In the genomic region with DNA sequence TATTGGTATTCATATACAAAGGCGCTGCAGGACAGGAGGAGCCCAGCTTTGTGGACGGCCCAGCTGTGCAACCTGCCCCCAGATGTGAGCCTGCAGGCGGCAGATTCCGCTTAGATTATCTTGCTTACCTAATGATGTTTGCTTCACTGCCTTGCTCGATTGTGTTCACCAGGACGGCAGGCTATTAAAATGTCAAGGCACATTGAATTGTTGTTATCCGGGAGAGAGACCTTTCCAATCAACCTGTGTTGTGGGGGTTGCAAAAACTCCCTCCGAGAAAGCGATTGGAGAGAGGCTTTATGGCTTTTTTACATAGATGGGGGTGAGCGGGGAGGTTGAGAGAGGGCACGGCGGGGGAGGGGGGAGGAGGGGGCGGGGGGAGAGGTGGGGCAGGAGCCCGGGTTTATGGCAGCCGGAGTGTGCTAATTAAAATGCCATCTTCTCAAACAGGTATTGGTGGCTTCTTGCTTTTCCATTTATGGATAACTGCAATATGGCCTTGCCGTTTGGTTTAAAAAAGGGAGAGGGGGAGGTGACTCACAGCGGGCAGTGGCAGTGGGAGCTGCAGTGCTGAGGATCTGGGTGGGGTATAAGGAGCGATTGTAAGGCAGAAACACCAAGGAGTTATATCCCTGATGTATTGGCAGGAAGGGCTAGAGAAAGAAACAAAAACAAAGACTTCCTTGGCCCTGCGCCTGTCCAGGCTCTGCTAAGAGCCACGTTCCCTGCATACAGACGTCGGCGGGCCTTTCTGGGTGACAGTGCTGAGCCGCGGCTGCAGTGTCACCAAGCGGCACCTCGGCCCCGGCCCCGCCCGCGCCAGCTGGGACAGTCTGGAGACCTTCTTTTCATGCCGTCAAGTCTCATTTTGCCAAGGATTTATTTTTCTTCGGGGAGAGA, we compare ENCODE assay signal across 8 cellular contexts.
DNase-seq lines count a peak whose midpoint lies in the region; ATAC-seq and TF ChIP-seq lines count a peak whose summit lies in the region.

No MANE protein-coding gene starts in this region.

- peaks cover 25% of the 10 kb centered on the region for H3F3A ChIP-seq in neural progenitor cell (ENCODE audit: low read depth)

- peak overlapping the region; percentile 77 for H3K4me2 ChIP-seq in neural progenitor cell

- peak overlapping the region; percentile 85 for H3K4me3 Mint-ChIP-seq in activated naive CD4-positive, alpha-beta T cell treated with anti-CD3 and anti-CD28 coated beads, Interleukin-2, amount 10 ng/mL, durations not matched to agents 7 days and 5 days
- H3K4me3 Mint-ChIP-seq in neural progenitor cell: peak overlapping the region; percentile 93

- no peaks in the 10 kb centered on the region for H4K20me1 ChIP-seq in neural progenitor cell (ENCODE audit: low read depth)

- H3K27ac Mint-ChIP-seq in activated naive CD4-positive, alpha-beta T cell treated with anti-CD3 and anti-CD28 coated beads, Interleukin-2, amount 10 ng/mL, durations not matched to agents 7 days and 5 days: peak overlapping the region; percentile 94
- peak overlapping the region; percentile 96 for H3K27ac Mint-ChIP-seq in neural progenitor cell

- H3K4me3 ChIP-seq in gastroesophageal sphincter (peak overlapping the region; percentile 48 to 68), neural progenitor cell (peak overlapping the region; percentile 53), thymus (ENCODE audit: low read length) (peak overlapping the region; percentile 82)

- H3K9me3 ChIP-seq in gastroesophageal sphincter (no peaks in the 10 kb centered on the region), neural progenitor cell (ENCODE audit: low read depth) (no peaks in the 10 kb centered on the region), thymus (ENCODE audit: control insufficient read depth) (no peaks in the 10 kb centered on the region)

- TF ChIP-seq POLR2A in gastroesophageal sphincter (IDR thresholded peaks at IDR 0.05): no peak

- DNase-seq in DMS114 treated with DMSO at 0.1 percent for 48 hours (lab: John Stamatoyannopoulos, UW; ENCODE audit: unreplicated experiment): peak; percentile 13
- peak; percentile 37 for DNase-seq in HT1080 (ENCODE audit: low read depth)
- peak; percentile 59 for DNase-seq in RKO (ENCODE audit: low spot score)
- peak; percentile 65 for DNase-seq in activated naive CD4-positive, alpha-beta T cell treated with anti-CD3 and anti-CD28 coated beads, Interleukin-2, amount 10 ng/mL, durations not matched to agents 7 days and 5 days
- peak; percentile 77 for DNase-seq in neural progenitor cell (ENCODE audit: low spot score)

- H3K4me1 Mint-ChIP-seq in activated naive CD4-positive, alpha-beta T cell treated with anti-CD3 and anti-CD28 coated beads, Interleukin-2, amount 10 ng/mL, durations not matched to agents 7 days and 5 days: peaks cover 23% of the 10 kb centered on the region
- H3K4me1 Mint-ChIP-seq in neural progenitor cell: peaks cover 25% of the 10 kb centered on the region

- TF ChIP-seq EP300 in gastroesophageal sphincter (IDR thresholded peaks at IDR 0.05): no peak

- CTCF ChIA-PET in activated naive CD4-positive, alpha-beta T cell treated with anti-CD3 and anti-CD28 coated beads, Interleukin-2, amount 10 ng/mL, durations not matched to agents 7 days and 5 days (lab: Charles Lee): interaction anchor here (0.8 to 2.3 kb wide), 4 partner anchors 8 to 153 kb away, joined by 3 to 5 read pairs (median 4); no protein-coding TSS in a partner anchor

- peaks cover 8% of the 10 kb centered on the region for H3K27me3 Mint-ChIP-seq in activated naive CD4-positive, alpha-beta T cell treated with anti-CD3 and anti-CD28 coated beads, Interleukin-2, amount 10 ng/mL, durations not matched to agents 7 days and 5 days
- H3K27me3 Mint-ChIP-seq in neural progenitor cell (ENCODE audit: insufficient read depth, low read depth): no peaks in the 10 kb centered on the region

- H3K36me3 Mint-ChIP-seq in activated naive CD4-positive, alpha-beta T cell treated with anti-CD3 and anti-CD28 coated beads, Interleukin-2, amount 10 ng/mL, durations not matched to agents 7 days and 5 days: peaks cover 3% of the 10 kb centered on the region
- no peaks in the 10 kb centered on the region for H3K36me3 Mint-ChIP-seq in neural progenitor cell

- H3K9me3 Mint-ChIP-seq in activated naive CD4-positive, alpha-beta T cell treated with anti-CD3 and anti-CD28 coated beads, Interleukin-2, amount 10 ng/mL, durations not matched to agents 7 days and 5 days: no peaks in the 10 kb centered on the region
- H3K9me3 Mint-ChIP-seq in neural progenitor cell: no peaks in the 10 kb centered on the region

- H2AFZ ChIP-seq in neural progenitor cell (replicated peaks): peak overlapping the region; percentile 5

- H3K36me3 ChIP-seq in gastroesophageal sphincter: no peaks in the 10 kb centered on the region
- no peaks in the 10 kb centered on the region for H3K36me3 ChIP-seq in neural progenitor cell
- H3K36me3 ChIP-seq in thymus (ENCODE audit: control insufficient read depth, insufficient read depth): no peaks in the 10 kb centered on the region

- H3K4me1 ChIP-seq in gastroesophageal sphincter (peaks cover 0 to 17% (median 0%) of the 10 kb centered on the region in 3 donors), neural progenitor cell (peaks cover 17% of the 10 kb centered on the region), thymus (ENCODE audit: control insufficient read depth, insufficient read depth, low read length) (peaks cover 7% of the 10 kb centered on the region)

- H3K27ac ChIP-seq in gastroesophageal sphincter (peak overlapping the region; percentile 39 to 87 (median 86)), neural progenitor cell (peak overlapping the region; percentile 38), thymus (ENCODE audit: low read depth) (peak overlapping the region; percentile 86)

- ATAC-seq in GM21390 (IDR thresholded peaks at IDR 0.05; ENCODE audit: unreplicated experiment): peak; percentile 77
- peak; percentile 66 for ATAC-seq in gastroesophageal sphincter

- H3K27me3 ChIP-seq in gastroesophageal sphincter (no peaks in the 10 kb centered on the region), neural progenitor cell (peaks cover 6% of the 10 kb centered on the region), thymus (ENCODE audit: control insufficient read depth, insufficient read depth) (no peaks in the 10 kb centered on the region)

- no peak for TF ChIP-seq CTCF in gastroesophageal sphincter (IDR thresholded peaks at IDR 0.05)
- no peak for TF ChIP-seq CTCF in neural progenitor cell (IDR thresholded peaks at IDR 0.05)

- WGBS in gastroesophageal sphincter (ENCODE audit: low coverage in 1 of 2), 2 donors: 5 to 8% methylated on average over 16 to 23 of the region's 33 CpGs
- WGBS in thymus: 13% methylated on average over 33 of the region's 33 CpGs

- H3K79me2 ChIP-seq in neural progenitor cell (ENCODE audit: low read depth): no peaks in the 10 kb centered on the region

- no peak overlapping the region for H3K9ac ChIP-seq in neural progenitor cell

Comparison
In these comparisons a context has a peak if more than half of its experiments do, and no peak if none do; other contexts are left out.
1. Peak in every context shown above with its lines: DNase-seq, ATAC-seq, H3K4me3 ChIP-seq and H3K27ac ChIP-seq.
2. DNase-seq: peak in every context shown above with its lines; median percentile 77 in neural progenitor cell; 65 in activated naive CD4-positive, alpha-beta T cell treated with anti-CD3 and anti-CD28 coated beads, Interleukin-2, amount 10 ng/mL, durations not matched to agents 7 days and 5 days; 59 in RKO; 37 in HT1080; 13 in DMS114 treated with DMSO at 0.1 percent for 48 hours.